ENCODE assay signal across 20 cellular contexts in the genomic region with DNA sequence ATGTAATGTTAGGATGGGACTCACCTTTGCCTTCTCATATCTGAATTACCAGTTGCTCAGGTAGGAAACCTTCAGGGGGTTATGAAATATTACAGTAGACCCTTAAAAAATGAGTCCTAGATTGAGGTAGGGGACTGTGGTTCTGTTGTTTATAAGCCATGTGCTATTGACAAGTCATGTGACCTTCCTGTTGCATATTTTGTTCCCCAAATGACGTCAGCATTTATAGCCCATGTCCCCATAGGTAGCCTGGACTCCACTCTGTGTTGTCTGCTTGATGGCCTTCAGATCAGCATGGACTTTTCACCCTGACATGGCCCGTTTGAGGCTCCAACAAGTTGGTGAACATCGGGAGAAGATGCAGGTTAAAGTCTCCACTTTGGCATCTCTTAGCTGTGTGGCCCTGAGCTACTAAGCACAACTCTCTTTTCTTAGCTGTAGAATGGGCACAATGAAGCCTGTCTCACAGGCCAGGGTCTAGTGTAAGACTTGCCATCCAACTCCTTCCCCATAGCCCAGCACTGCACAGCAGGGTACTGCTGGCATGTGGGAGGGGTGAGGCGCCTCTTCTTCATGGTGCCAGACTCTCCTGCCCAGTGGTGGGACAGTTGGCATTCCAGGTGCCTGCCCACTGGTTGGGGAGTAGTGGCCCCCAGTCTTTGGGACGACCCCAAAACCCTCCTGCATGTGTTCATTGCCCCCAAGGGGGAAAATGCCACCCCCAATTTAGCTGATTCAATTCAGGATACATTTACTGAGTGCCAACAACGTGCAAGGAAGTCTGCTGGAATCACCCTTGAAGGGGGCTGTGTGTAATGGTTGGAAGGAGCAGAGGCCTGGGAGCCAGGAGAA. TPM values are rescaled to one million over a fixed set of nuclear protein-coding genes. Genes with fewer than 3 reads are reported as not detected.
DNase-seq lines count a peak whose midpoint lies in the region; ATAC-seq and TF ChIP-seq lines count a peak whose summit lies in the region.
"Had no signal": no experiment of that assay in that cellular context is flagged by ENCODE, and none has a peak within 500 bp of the region (broad histone marks: within the 10 kb centered on the region; RNA-seq: fewer than 3 reads in every experiment).

No MANE protein-coding gene starts in this region.

- no peaks in the 10 kb centered on the region for H3K4me1 Mint-ChIP-seq in stimulated activated effector memory CD8-positive, alpha-beta T cell treated with anti-CD3 and anti-CD28 coated beads, Interleukin-12 subunit alpha, Interleukin-12 subunit beta, amount 100 ng/mL, for 72 hours
- H3K4me1 Mint-ChIP-seq in T-helper 2 cell treated with Interferon-gamma antibody and Interleukin-4, amounts not matched to agents 5 μg/mL and 100 μg/mL, for 36 hours (ENCODE audit: low read depth) = no peaks in the 10 kb centered on the region
- H3K4me1 Mint-ChIP-seq: CD8-positive, alpha-beta memory T cell had no signal

- peak overlapping the region; percentile 5 for H3K27ac Mint-ChIP-seq in stimulated activated effector memory CD8-positive, alpha-beta T cell treated with anti-CD3 and anti-CD28 coated beads, Interleukin-12 subunit alpha, Interleukin-12 subunit beta, amount 100 ng/mL, for 72 hours
- no peak overlapping the region for H3K27ac Mint-ChIP-seq in T-helper 2 cell treated with Interferon-gamma antibody and Interleukin-4, amounts not matched to agents 5 μg/mL and 100 μg/mL, for 36 hours

- DNase-seq in activated CD8-positive, alpha-beta memory T cell treated with anti-CD3 and anti-CD28 coated beads, Interleukin-2, amount 50 U/mL, for 48 hours = peak; percentile 22
- DNase-seq in activated CD8-positive, alpha-beta memory T cell treated with anti-CD3 and anti-CD28 coated beads, Interleukin-2, amount 50 U/mL, for 4 hours = no peak
- DNase-seq in esophagus muscularis mucosa (ENCODE audit: extremely low spot score) = peak; percentile 29
- DNase-seq in stimulated activated effector memory CD8-positive, alpha-beta T cell treated with anti-CD3 and anti-CD28 coated beads, Interleukin-12 subunit alpha, Interleukin-12 subunit beta, amount 100 ng/mL, for 72 hours (ENCODE audit: low spot score in 2 of 2) = no peak
- DNase-seq in SHP77 treated with DMSO at 0.1 percent for 48 hours (lab: John Stamatoyannopoulos, UW) = no peak
- DNase-seq in T-helper 2 cell treated with Interferon-gamma antibody and Interleukin-4, amounts not matched to agents 5 μg/mL and 100 μg/mL, for 36 hours (ENCODE audit: low spot score) = no peak
- DNase-seq: 8988T; Calu3; CD8-positive, alpha-beta memory T cell; MG63; NCI-H1417 treated with DMSO at 0.1 percent for 48 hours; NCI-H187; NCI-H446; NCI-H526; Right ventricle myocardium superior had no signal

- TF ChIP-seq EP300 in esophagus muscularis mucosa (IDR thresholded peaks at IDR 0.05) = no peak

- WGBS in esophagus muscularis mucosa = 81% methylated on average over 4 of the region's 6 CpGs

- peaks cover 0 to 6% (median 0%) of the 10 kb centered on the region in 4 donors for H3K27me3 ChIP-seq in esophagus muscularis mucosa
- H3K27me3 ChIP-seq: BLaER1 treated with 17β-estradiol and CSF1 and Interleukin-3, amounts not matched to agents 10 nM and 100 nM; MG63 had no signal

- H3K36me3 Mint-ChIP-seq in stimulated activated effector memory CD8-positive, alpha-beta T cell treated with anti-CD3 and anti-CD28 coated beads, Interleukin-12 subunit alpha, Interleukin-12 subunit beta, amount 100 ng/mL, for 72 hours = peaks cover 4% of the 10 kb centered on the region
- H3K36me3 Mint-ChIP-seq in T-helper 2 cell treated with Interferon-gamma antibody and Interleukin-4, amounts not matched to agents 5 μg/mL and 100 μg/mL, for 36 hours (ENCODE audit: low read depth) = no peaks in the 10 kb centered on the region

- TF ChIP-seq CTCF in esophagus muscularis mucosa (IDR thresholded peaks at IDR 0.05) = no peak

- H3K4me3 Mint-ChIP-seq in stimulated activated effector memory CD8-positive, alpha-beta T cell treated with anti-CD3 and anti-CD28 coated beads, Interleukin-12 subunit alpha, Interleukin-12 subunit beta, amount 100 ng/mL, for 72 hours = no peak overlapping the region
- H3K4me3 Mint-ChIP-seq in T-helper 2 cell treated with Interferon-gamma antibody and Interleukin-4, amounts not matched to agents 5 μg/mL and 100 μg/mL, for 36 hours = no peak overlapping the region
- H3K4me3 Mint-ChIP-seq: CD8-positive, alpha-beta memory T cell had no signal

- H3K27ac ChIP-seq in esophagus muscularis mucosa (replicated peaks in 1 of 4) = no peak overlapping the region
- H3K27ac ChIP-seq: BLaER1 treated with 17β-estradiol and CSF1 and Interleukin-3, amounts not matched to agents 10 nM and 100 nM had no signal

- no peak for TF ChIP-seq POLR2A in esophagus muscularis mucosa (IDR thresholded peaks at IDR 0.05; ENCODE audit: low read depth)

- intact Hi-C loops in esophagus muscularis mucosa (cut with DNase I) = no loop called here

- no peaks in the 10 kb centered on the region for H3K9me3 ChIP-seq in esophagus muscularis mucosa

- H3K27me3 Mint-ChIP-seq in T-helper 2 cell treated with Interferon-gamma antibody and Interleukin-4, amounts not matched to agents 5 μg/mL and 100 μg/mL, for 36 hours (ENCODE audit: low read depth) = peaks cover 2% of the 10 kb centered on the region

- ATAC-seq in stimulated activated effector memory CD8-positive, alpha-beta T cell treated with anti-CD3 and anti-CD28 coated beads, Interleukin-12 subunit alpha, Interleukin-12 subunit beta, amount 100 ng/mL, for 72 hours = no peak
- ATAC-seq in GM19351 (IDR thresholded peaks at IDR 0.05; ENCODE audit: unreplicated experiment) = no peak
- ATAC-seq: HCT116 had no signal

- H3K36me3 ChIP-seq in esophagus muscularis mucosa = no peaks in the 10 kb centered on the region
- H3K36me3 ChIP-seq: BLaER1 treated with 17β-estradiol and CSF1 and Interleukin-3, amounts not matched to agents 10 nM and 100 nM; MG63 had no signal

- H3K4me1 ChIP-seq in esophagus muscularis mucosa = no peaks in the 10 kb centered on the region

- H3K9me3 Mint-ChIP-seq in stimulated activated effector memory CD8-positive, alpha-beta T cell treated with anti-CD3 and anti-CD28 coated beads, Interleukin-12 subunit alpha, Interleukin-12 subunit beta, amount 100 ng/mL, for 72 hours = no peaks in the 10 kb centered on the region
- no peaks in the 10 kb centered on the region for H3K9me3 Mint-ChIP-seq in T-helper 2 cell treated with Interferon-gamma antibody and Interleukin-4, amounts not matched to agents 5 μg/mL and 100 μg/mL, for 36 hours
- H3K9me3 Mint-ChIP-seq: CD8-positive, alpha-beta memory T cell had no signal

- no peak overlapping the region for H3K4me3 ChIP-seq in esophagus muscularis mucosa
- H3K4me3 ChIP-seq: BLaER1 treated with 17β-estradiol and CSF1 and Interleukin-3, amounts not matched to agents 10 nM and 100 nM; MG63 had no signal

RNA-seq across cellular contexts. Expression of gene TTC22, which starts 36.1 kb away (rescaled TPM):
- total RNA-seq in esophagus muscularis mucosa = under 1 TPM; under 0.01 to 0.17 (median 0.09) TPM
- total RNA-seq: Daoy, LHCN-M2, Right ventricle myocardium superior had no signal

RNA-seq across cellular contexts. Expression of gene DHCR24, which starts 49.8 kb away (rescaled TPM):
- 10 to 100 TPM; 10.8 to 16.1 (median 13.1) TPM for total RNA-seq in esophagus muscularis mucosa

Comparison
In these comparisons a context has a peak if more than half of its experiments do, and no peak if none do; other contexts are left out.
1. DNase-seq: peak in activated CD8-positive, alpha-beta memory T cell treated with anti-CD3 and anti-CD28 coated beads, Interleukin-2, amount 50 U/mL, for 48 hours (single experiment) and esophagus muscularis mucosa (single experiment); none in activated CD8-positive, alpha-beta memory T cell treated with anti-CD3 and anti-CD28 coated beads, Interleukin-2, amount 50 U/mL, for 4 hours (single experiment), stimulated activated effector memory CD8-positive, alpha-beta T cell treated with anti-CD3 and anti-CD28 coated beads, Interleukin-12 subunit alpha, Interleukin-12 subunit beta, amount 100 ng/mL, for 72 hours (0 of 2), SHP77 treated with DMSO at 0.1 percent for 48 hours (single experiment) and T-helper 2 cell treated with Interferon-gamma antibody and Interleukin-4, amounts not matched to agents 5 μg/mL and 100 μg/mL, for 36 hours (single experiment).